In genomic region chr17:28618464-28618863, GRCh38 we compare ENCODE assay signal across 29 cellular contexts.
"Had no signal": no experiment of that assay in that cellular context is flagged by ENCODE, and none has a peak within 500 bp of the region (broad histone marks: within the 10 kb centered on the region; RNA-seq: fewer than 3 reads in every experiment).

No MANE protein-coding gene starts in this region.

- H3K4me1 ChIP-seq: colonic mucosa, esophagus muscularis mucosa, esophagus squamous epithelium, foreskin keratinocyte had no signal

- H3K27ac ChIP-seq: colonic mucosa, coronary artery, dorsolateral prefrontal cortex, epithelial cell of prostate, esophagus muscularis mucosa, esophagus squamous epithelium, foreskin keratinocyte, gastrocnemius medialis, gastroesophageal sphincter, heart left ventricle, heart right ventricle had no signal

- H3K9me3 Mint-ChIP-seq: dendritic cell treated with granulocyte-macrophage colony-stimulating factor and Interleukin-4, amounts not matched to agents 40 ng/mL and 50 ng/mL, for 4 days; effector memory CD8-positive, alpha-beta T cell; endodermal cell had no signal

- H3K27me3 ChIP-seq: colonic mucosa, dorsolateral prefrontal cortex, esophagus muscularis mucosa, esophagus squamous epithelium, foreskin keratinocyte, gastrocnemius medialis, gastroesophageal sphincter, heart left ventricle, heart right ventricle had no signal

- FAIRE-seq: colon, endometrium, endothelial cell of umbilical vein, frontal cortex had no signal

- H3K9me3 ChIP-seq: colonic mucosa, esophagus muscularis mucosa, esophagus squamous epithelium, gastrocnemius medialis, gastroesophageal sphincter, heart left ventricle, heart right ventricle had no signal

- H3K27me3 Mint-ChIP-seq: dendritic cell treated with granulocyte-macrophage colony-stimulating factor and Interleukin-4, amounts not matched to agents 40 ng/mL and 50 ng/mL, for 4 days; effector memory CD8-positive, alpha-beta T cell had no signal

- H3K4me3 Mint-ChIP-seq: dendritic cell treated with granulocyte-macrophage colony-stimulating factor and Interleukin-4, amounts not matched to agents 40 ng/mL and 50 ng/mL, for 4 days; effector memory CD8-positive, alpha-beta T cell; endodermal cell had no signal

- ATAC-seq: effector memory CD8-positive, alpha-beta T cell; esophagus mucosa; foreskin keratinocyte; gastrocnemius medialis; gastroesophageal sphincter; heart left ventricle; heart right ventricle had no signal

- DNase-seq: colonic mucosa; cortex of kidney; dermis blood vessel endothelial cell; dorsolateral prefrontal cortex; effector CD4-positive, alpha-beta T cell; effector CD8-positive, alpha-beta T cell; effector memory CD4-positive, alpha-beta T cell; effector memory CD8-positive, alpha-beta T cell; endodermal cell; erythroblast; esophagus squamous epithelium; foreskin fibroblast; foreskin keratinocyte; foreskin melanocyte; gastrocnemius medialis; glutamatergic neuron; head of caudate nucleus; heart left ventricle; heart right ventricle had no signal

- H3K4me3 ChIP-seq: colonic mucosa, coronary artery, dorsolateral prefrontal cortex, esophagus muscularis mucosa, esophagus squamous epithelium, gastrocnemius medialis, gastroesophageal sphincter, heart left ventricle, heart right ventricle had no signal

- H3K27ac Mint-ChIP-seq: dendritic cell treated with granulocyte-macrophage colony-stimulating factor and Interleukin-4, amounts not matched to agents 40 ng/mL and 50 ng/mL, for 4 days; endodermal cell had no signal
